Comparison of ENCODE assay signal across 8 cellular contexts in genomic region chr16:11224096-11224893, GRCh38.
DNase-seq lines count a peak whose midpoint lies in the region; ATAC-seq lines count a peak whose summit lies in the region.

No MANE protein-coding gene starts in this region.

- H3K27ac Mint-ChIP-seq in activated T-cell treated with anti-CD3 and anti-CD28 coated beads, Interleukin-2, amount 50 U/mL, for 24 hours = peak overlapping the region; percentile 99

- peak overlapping the region; percentile 71 for H3K4me3 Mint-ChIP-seq in activated T-cell treated with anti-CD3 and anti-CD28 coated beads, Interleukin-2, amount 50 U/mL, for 24 hours

- peaks cover 66% of the 10 kb centered on the region for H3K4me1 Mint-ChIP-seq in activated T-cell treated with anti-CD3 and anti-CD28 coated beads, Interleukin-2, amount 50 U/mL, for 24 hours (ENCODE audit: low read depth)

- DNase-seq in NCI-H146 treated with DMSO at 0.1 percent for 48 hours (lab: John Stamatoyannopoulos, UW; ENCODE audit: unreplicated experiment) (peak; percentile 46), iPS-NIHi11 (ENCODE audit: low spot score) (peak; percentile 77), NCI-H2081 (lab: John Stamatoyannopoulos, UW) (no peak)
- DNase-seq in activated T-cell treated with anti-CD3 and anti-CD28 coated beads, Interleukin-2, amount 50 U/mL, for 24 hours = peak; percentile 79
- DNase-seq in stimulated activated CD8-positive, alpha-beta memory T cell treated with anti-CD3 and anti-CD28 coated beads, Interleukin-12 subunit alpha, Interleukin-12 subunit beta, amount 100 ng/mL, for 4 hours (ENCODE audit: low read depth) = peak; percentile 26

- no peaks in the 10 kb centered on the region for H3K27me3 Mint-ChIP-seq in activated T-cell treated with anti-CD3 and anti-CD28 coated beads, Interleukin-2, amount 50 U/mL, for 24 hours

- H3K36me3 Mint-ChIP-seq in activated T-cell treated with anti-CD3 and anti-CD28 coated beads, Interleukin-2, amount 50 U/mL, for 24 hours (ENCODE audit: low read depth) = no peaks in the 10 kb centered on the region

- ATAC-seq in GM19455 (IDR thresholded peaks at IDR 0.05; ENCODE audit: unreplicated experiment) (peak; percentile 52), HG03439 (IDR thresholded peaks at IDR 0.05; ENCODE audit: unreplicated experiment) (no peak), HG02840 (IDR thresholded peaks at IDR 0.05; ENCODE audit: low FRiP score, unreplicated experiment) (no peak)

- H3K9me3 Mint-ChIP-seq in activated T-cell treated with anti-CD3 and anti-CD28 coated beads, Interleukin-2, amount 50 U/mL, for 24 hours = no peaks in the 10 kb centered on the region

Comparison
In these comparisons a context has a peak if more than half of its experiments do, and no peak if none do; other contexts are left out.
1. DNase-seq: peak in NCI-H146 treated with DMSO at 0.1 percent for 48 hours (single experiment), activated T-cell treated with anti-CD3 and anti-CD28 coated beads, Interleukin-2, amount 50 U/mL, for 24 hours (single experiment), iPS-NIHi11 (single experiment) and stimulated activated CD8-positive, alpha-beta memory T cell treated with anti-CD3 and anti-CD28 coated beads, Interleukin-12 subunit alpha, Interleukin-12 subunit beta, amount 100 ng/mL, for 4 hours (single experiment); none in NCI-H2081 (0 of 2).